In the genomic region with DNA sequence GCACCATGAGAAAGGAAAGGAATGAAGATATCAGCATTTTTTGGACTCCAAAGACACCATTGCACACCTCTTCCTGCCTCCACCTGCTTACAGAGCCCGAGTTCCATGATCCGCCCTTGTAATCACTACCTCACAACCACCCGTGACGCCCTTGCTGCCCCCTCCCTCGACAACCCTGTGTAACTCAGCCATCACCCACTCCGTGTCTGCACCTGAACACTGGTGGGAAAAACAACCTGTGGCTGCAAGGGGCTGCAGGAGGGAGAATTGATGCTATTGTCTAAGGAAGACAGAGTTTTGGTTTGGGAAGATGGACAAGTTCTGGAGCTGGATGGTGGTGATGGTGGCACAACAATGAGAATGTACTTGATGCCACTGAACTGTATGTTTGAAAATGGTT, we compare ENCODE assay signal across 9 cellular contexts. TPM values are rescaled to one million over a fixed set of nuclear protein-coding genes. Genes with fewer than 3 reads are reported as not detected.
"Had no signal": no experiment of that assay in that cellular context is flagged by ENCODE, and none has a peak within 500 bp of the region (broad histone marks: within the 10 kb centered on the region; RNA-seq: fewer than 3 reads in every experiment).

No MANE protein-coding gene starts in this region.

- H3K9me3 ChIP-seq: HAP-1 had no signal

- H3K36me3 ChIP-seq: HAP-1 had no signal

- H3K27ac ChIP-seq: GM23248 had no signal

- DNase-seq: GM23248, GOT3, H7, H9, HCEC 1CT, HFFc6 had no signal

- H3K4me3 ChIP-seq: GM23248, GM23338, HAP-1 had no signal

- ATAC-seq: GM23338, HCT116 had no signal

RNA-seq across cellular contexts. Expression of gene ZIC5, which starts 27.0 kb away (rescaled TPM):
- total RNA-seq: GM23248, HFFc6 had no signal

RNA-seq across cellular contexts. Expression of gene ZIC2, which starts 37.0 kb away (rescaled TPM):
- total RNA-seq: GM23248 had no signal
